In genomic region chr17:58315281-58315711, GRCh38 we compare ENCODE assay signal across 1 cellular context.
TF ChIP-seq lines count a peak whose summit lies in the region.

No MANE protein-coding gene starts in this region.

TF ChIP-seq in HepG2, 621 proteins besides CTCF, POLR2A, EP300 and RAD21:
- no peak for TF ChIP-seq ADNP (CRISPR knock-in tag; IDR thresholded peaks at IDR 0.05)
